1 cellular context compared by ENCODE assay signal in the genomic region with DNA sequence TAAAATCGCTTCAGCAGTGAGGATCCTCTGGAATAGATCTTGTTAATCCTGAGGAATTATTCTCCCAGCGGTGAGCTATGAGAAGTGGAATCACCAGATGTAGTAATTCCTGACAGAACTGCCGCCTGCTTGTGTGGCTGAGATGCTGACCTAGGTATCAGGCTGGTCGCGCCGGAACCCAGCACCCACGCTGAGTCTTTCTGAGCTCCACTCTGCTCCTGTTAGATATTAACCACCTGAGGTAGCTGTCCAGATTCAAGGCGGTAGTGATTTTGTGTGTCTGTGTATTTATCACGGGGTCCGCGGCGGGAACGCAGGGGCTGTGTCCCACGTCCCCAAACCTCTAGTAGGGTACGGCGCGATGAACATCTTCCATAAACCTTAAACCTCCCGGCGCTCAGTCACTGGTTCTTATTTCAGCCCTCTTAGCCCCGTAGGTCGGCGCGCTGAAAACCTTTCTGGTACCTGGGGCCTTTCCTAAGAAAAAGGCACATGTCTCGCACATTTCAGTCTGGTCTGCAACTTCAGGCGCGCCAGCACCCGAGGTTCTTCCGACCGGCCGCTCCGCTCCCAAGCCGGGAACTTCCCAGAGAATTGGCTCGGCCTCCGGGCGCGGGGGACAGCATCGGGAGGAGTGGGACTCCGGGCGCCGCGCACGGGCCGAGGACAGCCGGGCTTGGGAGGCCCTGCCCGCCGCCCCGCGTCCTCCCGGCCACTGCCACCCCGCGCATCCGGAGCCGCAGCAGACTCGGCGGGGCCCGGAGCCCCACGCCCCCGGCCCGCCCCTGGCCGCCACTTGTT.
TF ChIP-seq lines count a peak whose summit lies in the region.

No MANE protein-coding gene starts in this region.

TF ChIP-seq in HepG2, 621 proteins besides CTCF, POLR2A, EP300 and RAD21 (continued from another document and continues in another):
- TF ChIP-seq, protein P1, sequence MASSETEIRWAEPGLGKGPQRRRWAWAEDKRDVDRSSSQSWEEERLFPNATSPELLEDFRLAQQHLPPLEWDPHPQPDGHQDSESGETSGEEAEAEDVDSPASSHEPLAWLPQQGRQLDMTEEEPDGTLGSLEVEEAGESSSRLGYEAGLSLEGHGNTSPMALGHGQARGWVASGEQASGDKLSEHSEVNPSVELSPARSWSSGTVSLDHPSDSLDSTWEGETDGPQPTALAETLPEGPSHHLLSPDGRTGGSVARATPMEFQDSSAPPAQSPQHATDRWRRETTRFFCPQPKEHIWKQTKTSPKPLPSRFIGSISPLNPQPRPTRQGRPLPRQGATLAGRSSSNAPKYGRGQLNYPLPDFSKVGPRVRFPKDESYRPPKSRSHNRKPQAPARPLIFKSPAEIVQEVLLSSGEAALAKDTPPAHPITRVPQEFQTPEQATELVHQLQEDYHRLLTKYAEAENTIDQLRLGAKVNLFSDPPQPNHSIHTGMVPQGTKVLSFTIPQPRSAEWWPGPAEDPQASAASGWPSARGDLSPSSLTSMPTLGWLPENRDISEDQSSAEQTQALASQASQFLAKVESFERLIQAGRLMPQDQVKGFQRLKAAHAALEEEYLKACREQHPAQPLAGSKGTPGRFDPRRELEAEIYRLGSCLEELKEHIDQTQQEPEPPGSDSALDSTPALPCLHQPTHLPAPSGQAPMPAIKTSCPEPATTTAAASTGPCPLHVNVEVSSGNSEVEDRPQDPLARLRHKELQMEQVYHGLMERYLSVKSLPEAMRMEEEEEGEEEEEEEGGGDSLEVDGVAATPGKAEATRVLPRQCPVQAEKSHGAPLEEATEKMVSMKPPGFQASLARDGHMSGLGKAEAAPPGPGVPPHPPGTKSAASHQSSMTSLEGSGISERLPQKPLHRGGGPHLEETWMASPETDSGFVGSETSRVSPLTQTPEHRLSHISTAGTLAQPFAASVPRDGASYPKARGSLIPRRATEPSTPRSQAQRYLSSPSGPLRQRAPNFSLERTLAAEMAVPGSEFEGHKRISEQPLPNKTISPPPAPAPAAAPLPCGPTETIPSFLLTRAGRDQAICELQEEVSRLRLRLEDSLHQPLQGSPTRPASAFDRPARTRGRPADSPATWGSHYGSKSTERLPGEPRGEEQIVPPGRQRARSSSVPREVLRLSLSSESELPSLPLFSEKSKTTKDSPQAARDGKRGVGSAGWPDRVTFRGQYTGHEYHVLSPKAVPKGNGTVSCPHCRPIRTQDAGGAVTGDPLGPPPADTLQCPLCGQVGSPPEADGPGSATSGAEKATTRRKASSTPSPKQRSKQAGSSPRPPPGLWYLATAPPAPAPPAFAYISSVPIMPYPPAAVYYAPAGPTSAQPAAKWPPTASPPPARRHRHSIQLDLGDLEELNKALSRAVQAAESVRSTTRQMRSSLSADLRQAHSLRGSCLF (CRISPR knock-in tag; IDR thresholded peaks at IDR 0.05; ENCODE audit: borderline replicate concordance), result no peak
- no peak for TF ChIP-seq ZNF660 (CRISPR knock-in tag; IDR thresholded peaks at IDR 0.05; ENCODE audit: borderline replicate concordance, low read depth)
- TF ChIP-seq HOXA5 (CRISPR knock-in tag; IDR thresholded peaks at IDR 0.05), result no peak
- TF ChIP-seq HCFC1 (IDR thresholded peaks at IDR 0.05; ENCODE audit: low read depth, low read length), result no peak
- TF ChIP-seq ZNF713 (CRISPR knock-in tag; IDR thresholded peaks at IDR 0.05), result no peak
- TF ChIP-seq ZNF143 (CRISPR knock-in tag; IDR thresholded peaks at IDR 0.05), result no peak
- no peak; the same call in 1 of the 2 replicates for TF ChIP-seq ZNF761 (CRISPR knock-in tag; conservative IDR thresholded peaks at IDR 0.05)
- TF ChIP-seq SETDB1 (CRISPR knock-in tag; IDR thresholded peaks at IDR 0.05; ENCODE audit: borderline replicate concordance), result no peak
- no peak for TF ChIP-seq CBX1 (IDR thresholded peaks at IDR 0.05; ENCODE audit: low read depth)
- TF ChIP-seq ZNF879 (CRISPR knock-in tag; IDR thresholded peaks at IDR 0.05), result no peak
- peak; percentile 36 for TF ChIP-seq GATAD2A (CRISPR knock-in tag; IDR thresholded peaks at IDR 0.05)
- TF ChIP-seq ZNF446 (CRISPR knock-in tag; IDR thresholded peaks at IDR 0.05), result no peak
- no peak for TF ChIP-seq ZFP36L1 (CRISPR knock-in tag; IDR thresholded peaks at IDR 0.05)
- TF ChIP-seq, protein P2, sequence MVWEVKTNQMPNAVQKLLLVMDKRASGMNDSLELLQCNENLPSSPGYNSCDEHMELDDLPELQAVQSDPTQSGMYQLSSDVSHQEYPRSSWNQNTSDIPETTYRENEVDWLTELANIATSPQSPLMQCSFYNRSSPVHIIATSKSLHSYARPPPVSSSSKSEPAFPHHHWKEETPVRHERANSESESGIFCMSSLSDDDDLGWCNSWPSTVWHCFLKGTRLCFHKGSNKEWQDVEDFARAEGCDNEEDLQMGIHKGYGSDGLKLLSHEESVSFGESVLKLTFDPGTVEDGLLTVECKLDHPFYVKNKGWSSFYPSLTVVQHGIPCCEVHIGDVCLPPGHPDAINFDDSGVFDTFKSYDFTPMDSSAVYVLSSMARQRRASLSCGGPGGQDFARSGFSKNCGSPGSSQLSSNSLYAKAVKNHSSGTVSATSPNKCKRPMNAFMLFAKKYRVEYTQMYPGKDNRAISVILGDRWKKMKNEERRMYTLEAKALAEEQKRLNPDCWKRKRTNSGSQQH (CRISPR knock-in tag; IDR thresholded peaks at IDR 0.05; ENCODE audit: low read depth), result no peak
- TF ChIP-seq ZNF367 (CRISPR knock-in tag; IDR thresholded peaks at IDR 0.05; ENCODE audit: borderline replicate concordance), result no peak
- TF ChIP-seq, protein P3, sequence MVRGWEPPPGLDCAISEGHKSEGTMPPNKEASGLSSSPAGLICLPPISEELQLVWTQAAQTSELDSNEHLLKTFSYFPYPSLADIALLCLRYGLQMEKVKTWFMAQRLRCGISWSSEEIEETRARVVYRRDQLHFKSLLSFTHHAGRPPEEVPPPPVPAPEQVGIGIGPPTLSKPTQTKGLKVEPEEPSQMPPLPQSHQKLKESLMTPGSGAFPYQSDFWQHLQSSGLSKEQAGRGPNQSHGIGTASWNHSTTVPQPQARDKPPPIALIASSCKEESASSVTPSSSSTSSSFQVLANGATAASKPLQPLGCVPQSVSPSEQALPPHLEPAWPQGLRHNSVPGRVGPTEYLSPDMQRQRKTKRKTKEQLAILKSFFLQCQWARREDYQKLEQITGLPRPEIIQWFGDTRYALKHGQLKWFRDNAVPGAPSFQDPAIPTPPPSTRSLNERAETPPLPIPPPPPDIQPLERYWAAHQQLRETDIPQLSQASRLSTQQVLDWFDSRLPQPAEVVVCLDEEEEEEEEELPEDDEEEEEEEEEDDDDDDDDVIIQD (CRISPR knock-in tag; IDR thresholded peaks at IDR 0.05; ENCODE audit: low read depth), result no peak
- no peak for TF ChIP-seq ARID2 (CRISPR knock-in tag; IDR thresholded peaks at IDR 0.05; ENCODE audit: borderline replicate concordance)
- TF ChIP-seq THYN1 (CRISPR knock-in tag; IDR thresholded peaks at IDR 0.05; ENCODE audit: borderline replicate concordance, low read depth), result 0 out of 2 replicates have a peak, but pooled peaks have one; percentile 47
- TF ChIP-seq KDM2A (CRISPR knock-in tag; IDR thresholded peaks at IDR 0.05; ENCODE audit: borderline replicate concordance, low read depth), result peak; percentile 77
- TF ChIP-seq WIZ (CRISPR knock-in tag; IDR thresholded peaks at IDR 0.05), result no peak
- TF ChIP-seq, protein P4, sequence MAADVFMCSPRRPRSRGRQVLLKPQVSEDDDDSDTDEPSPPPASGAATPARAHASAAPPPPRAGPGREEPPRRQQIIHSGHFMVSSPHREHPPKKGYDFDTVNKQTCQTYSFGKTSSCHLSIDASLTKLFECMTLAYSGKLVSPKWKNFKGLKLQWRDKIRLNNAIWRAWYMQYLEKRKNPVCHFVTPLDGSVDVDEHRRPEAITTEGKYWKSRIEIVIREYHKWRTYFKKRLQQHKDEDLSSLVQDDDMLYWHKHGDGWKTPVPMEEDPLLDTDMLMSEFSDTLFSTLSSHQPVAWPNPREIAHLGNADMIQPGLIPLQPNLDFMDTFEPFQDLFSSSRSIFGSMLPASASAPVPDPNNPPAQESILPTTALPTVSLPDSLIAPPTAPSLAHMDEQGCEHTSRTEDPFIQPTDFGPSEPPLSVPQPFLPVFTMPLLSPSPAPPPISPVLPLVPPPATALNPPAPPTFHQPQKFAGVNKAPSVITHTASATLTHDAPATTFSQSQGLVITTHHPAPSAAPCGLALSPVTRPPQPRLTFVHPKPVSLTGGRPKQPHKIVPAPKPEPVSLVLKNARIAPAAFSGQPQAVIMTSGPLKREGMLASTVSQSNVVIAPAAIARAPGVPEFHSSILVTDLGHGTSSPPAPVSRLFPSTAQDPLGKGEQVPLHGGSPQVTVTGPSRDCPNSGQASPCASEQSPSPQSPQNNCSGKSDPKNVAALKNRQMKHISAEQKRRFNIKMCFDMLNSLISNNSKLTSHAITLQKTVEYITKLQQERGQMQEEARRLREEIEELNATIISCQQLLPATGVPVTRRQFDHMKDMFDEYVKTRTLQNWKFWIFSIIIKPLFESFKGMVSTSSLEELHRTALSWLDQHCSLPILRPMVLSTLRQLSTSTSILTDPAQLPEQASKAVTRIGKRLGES (CRISPR knock-in tag; IDR thresholded peaks at IDR 0.05; ENCODE audit: borderline replicate concordance), result 0 out of 2 replicates have a peak, but pooled peaks have one; percentile 24
- no peak; the same call in 1 of the 2 replicates for TF ChIP-seq ARHGAP35 (CRISPR knock-in tag; IDR thresholded peaks at IDR 0.05; ENCODE audit: borderline replicate concordance)
- no peak for TF ChIP-seq TEAD2 (CRISPR knock-in tag; IDR thresholded peaks at IDR 0.05)
- TF ChIP-seq REXO4 (CRISPR knock-in tag; IDR thresholded peaks at IDR 0.05; ENCODE audit: borderline replicate concordance), result no peak
- TF ChIP-seq ZNF773 (CRISPR knock-in tag; IDR thresholded peaks at IDR 0.05; ENCODE audit: borderline replicate concordance), result no peak
- no peak for TF ChIP-seq TRIM24 (CRISPR knock-in tag; IDR thresholded peaks at IDR 0.05)
- TF ChIP-seq, protein P5, sequence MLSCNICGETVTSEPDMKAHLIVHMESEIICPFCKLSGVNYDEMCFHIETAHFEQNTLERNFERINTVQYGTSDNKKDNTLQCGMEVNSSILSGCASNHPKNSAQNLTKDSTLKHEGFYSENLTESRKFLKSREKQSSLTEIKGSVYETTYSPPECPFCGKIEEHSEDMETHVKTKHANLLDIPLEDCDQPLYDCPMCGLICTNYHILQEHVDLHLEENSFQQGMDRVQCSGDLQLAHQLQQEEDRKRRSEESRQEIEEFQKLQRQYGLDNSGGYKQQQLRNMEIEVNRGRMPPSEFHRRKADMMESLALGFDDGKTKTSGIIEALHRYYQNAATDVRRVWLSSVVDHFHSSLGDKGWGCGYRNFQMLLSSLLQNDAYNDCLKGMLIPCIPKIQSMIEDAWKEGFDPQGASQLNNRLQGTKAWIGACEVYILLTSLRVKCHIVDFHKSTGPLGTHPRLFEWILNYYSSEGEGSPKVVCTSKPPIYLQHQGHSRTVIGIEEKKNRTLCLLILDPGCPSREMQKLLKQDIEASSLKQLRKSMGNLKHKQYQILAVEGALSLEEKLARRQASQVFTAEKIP (CRISPR knock-in tag; IDR thresholded peaks at IDR 0.05; ENCODE audit: borderline replicate concordance), result no peak
- TF ChIP-seq ZNF256 (CRISPR knock-in tag; conservative IDR thresholded peaks at IDR 0.05), result no peak; the same call in 1 of the 2 replicates
- no peak for TF ChIP-seq ZNF562 (CRISPR knock-in tag; IDR thresholded peaks at IDR 0.05; ENCODE audit: borderline replicate concordance)
- TF ChIP-seq NCOA5 (CRISPR knock-in tag; IDR thresholded peaks at IDR 0.05), result no peak
- TF ChIP-seq ZNF777 (CRISPR knock-in tag; IDR thresholded peaks at IDR 0.05), result no peak
- TF ChIP-seq ZSCAN29 (CRISPR knock-in tag; conservative IDR thresholded peaks at IDR 0.05), result no peak
- no peak; the same call in 1 of the 2 replicates for TF ChIP-seq ZNF510 (CRISPR knock-in tag; IDR thresholded peaks at IDR 0.05; ENCODE audit: low read depth)
- no peak for TF ChIP-seq YY1 (IDR thresholded peaks at IDR 0.05; ENCODE audit: insufficient read depth, insufficient replicate concordance, low read depth, low read length)
- TF ChIP-seq, protein P6, sequence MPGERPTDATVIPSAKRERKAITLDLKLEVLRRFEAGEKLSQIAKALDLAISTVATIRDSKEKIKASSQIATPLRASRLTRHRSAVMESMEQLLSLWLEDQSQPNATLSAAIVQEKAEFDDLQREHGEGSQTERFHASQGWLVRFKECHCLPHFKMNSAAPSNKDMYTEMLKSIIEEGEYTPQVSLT (CRISPR knock-in tag; IDR thresholded peaks at IDR 0.05; ENCODE audit: borderline replicate concordance, low read depth), result 0 out of 2 replicates have a peak, but pooled peaks have one; percentile 58
- TF ChIP-seq ZNF816 (CRISPR knock-in tag; IDR thresholded peaks at IDR 0.05; ENCODE audit: borderline replicate concordance), result peak; percentile 88; the same call in 1 of the 2 replicates
- no peak for TF ChIP-seq GLI4 (CRISPR knock-in tag; IDR thresholded peaks at IDR 0.05; ENCODE audit: borderline replicate concordance)
- no peak for TF ChIP-seq NCOA1 (CRISPR knock-in tag; IDR thresholded peaks at IDR 0.05)
- TF ChIP-seq, protein P7, sequence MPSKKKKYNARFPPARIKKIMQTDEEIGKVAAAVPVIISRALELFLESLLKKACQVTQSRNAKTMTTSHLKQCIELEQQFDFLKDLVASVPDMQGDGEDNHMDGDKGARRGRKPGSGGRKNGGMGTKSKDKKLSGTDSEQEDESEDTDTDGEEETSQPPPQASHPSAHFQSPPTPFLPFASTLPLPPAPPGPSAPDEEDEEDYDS (CRISPR knock-in tag; IDR thresholded peaks at IDR 0.05), result no peak; the same call in 1 of the 2 replicates
- peak; percentile 90 for TF ChIP-seq ZNF136 (CRISPR knock-in tag; IDR thresholded peaks at IDR 0.05; ENCODE audit: low read depth)
- peak; percentile 68 for TF ChIP-seq ZNF263 (CRISPR knock-in tag; IDR thresholded peaks at IDR 0.05)
- TF ChIP-seq RARG (CRISPR knock-in tag; IDR thresholded peaks at IDR 0.05; ENCODE audit: low read depth), result 0 out of 2 replicates have a peak, but pooled peaks have one; percentile 14
- TF ChIP-seq SMYD3 (CRISPR knock-in tag; IDR thresholded peaks at IDR 0.05), result no peak
- no peak for TF ChIP-seq TAF15 (IDR thresholded peaks at IDR 0.05; ENCODE audit: low read depth, low read length, poor library complexity, severe bottlenecking)
- TF ChIP-seq, protein P8, sequence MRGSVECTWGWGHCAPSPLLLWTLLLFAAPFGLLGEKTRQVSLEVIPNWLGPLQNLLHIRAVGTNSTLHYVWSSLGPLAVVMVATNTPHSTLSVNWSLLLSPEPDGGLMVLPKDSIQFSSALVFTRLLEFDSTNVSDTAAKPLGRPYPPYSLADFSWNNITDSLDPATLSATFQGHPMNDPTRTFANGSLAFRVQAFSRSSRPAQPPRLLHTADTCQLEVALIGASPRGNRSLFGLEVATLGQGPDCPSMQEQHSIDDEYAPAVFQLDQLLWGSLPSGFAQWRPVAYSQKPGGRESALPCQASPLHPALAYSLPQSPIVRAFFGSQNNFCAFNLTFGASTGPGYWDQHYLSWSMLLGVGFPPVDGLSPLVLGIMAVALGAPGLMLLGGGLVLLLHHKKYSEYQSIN (CRISPR knock-in tag; IDR thresholded peaks at IDR 0.05; ENCODE audit: borderline replicate concordance), result no peak
